Comparison of ENCODE assay signal across 9 cellular contexts in the genomic region with DNA sequence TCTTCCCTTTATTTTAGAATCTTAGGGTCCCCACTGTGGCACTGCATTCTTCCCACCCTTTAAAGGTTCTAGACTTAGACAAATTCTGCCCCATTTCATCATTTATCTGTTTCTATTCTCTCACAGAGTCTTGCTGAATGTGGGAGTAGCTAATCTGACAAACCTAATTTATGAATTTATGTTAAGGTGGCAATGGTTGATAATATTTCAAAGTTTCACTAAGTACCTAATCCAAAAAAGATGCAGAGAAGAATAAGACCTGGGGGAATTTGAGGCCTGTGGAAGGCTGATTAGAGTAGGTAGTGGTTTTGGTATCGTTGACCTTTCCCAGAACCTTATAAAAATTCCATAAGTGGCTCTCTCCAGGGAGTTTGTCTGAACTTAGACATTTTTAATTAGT. TPM values are rescaled to one million over a fixed set of nuclear protein-coding genes. Genes with fewer than 3 reads are reported as not detected.
"Had no signal": no experiment of that assay in that cellular context is flagged by ENCODE, and none has a peak within 500 bp of the region (broad histone marks: within the 10 kb centered on the region; RNA-seq: fewer than 3 reads in every experiment).

No MANE protein-coding gene starts in this region.

- H3K4me3 ChIP-seq: GM12878 had no signal

- ATAC-seq: GM12878 had no signal

- FAIRE-seq: G401.6, GM12878, GM12891, GM12892, GM18507, GM19239 had no signal

- DNase-seq: GDM1, GF-D8 had no signal

RNA-seq across cellular contexts. Expression of a gene that starts 18.0 kb away (rescaled TPM):
- total RNA-seq: G401, GM12878 had no signal
